In genomic region chr11:73404048-73404447, GRCh38 we compare ENCODE assay signal across 9 cellular contexts. TPM values are rescaled to one million over a fixed set of nuclear protein-coding genes. Genes with fewer than 3 reads are reported as not detected.
DNase-seq lines count a peak whose midpoint lies in the region; ATAC-seq and TF ChIP-seq lines count a peak whose summit lies in the region.
"Had no signal": no experiment of that assay in that cellular context is flagged by ENCODE, and none has a peak within 500 bp of the region (broad histone marks: within the 10 kb centered on the region; RNA-seq: fewer than 3 reads in every experiment).

No MANE protein-coding gene starts in this region.

- WGBS in sigmoid colon, 2 donors = 66 to 70% methylated on average over 4 of the region's 4 CpGs

- POLR2A ChIA-PET in CD8-positive, alpha-beta memory T cell (lab: Charles Lee) = no interaction called here

- H3K4me3 ChIP-seq in WI38 (ENCODE audit: low read depth, low read length) (no peak overlapping the region), sigmoid colon (no peak overlapping the region)
- H3K4me3 ChIP-seq in CD8-positive, alpha-beta memory T cell (ENCODE audit: low read length) = no peak overlapping the region
- H3K4me3 ChIP-seq: skin epidermis had no signal

- H3K27me3 ChIP-seq in sigmoid colon = no peaks in the 10 kb centered on the region
- H3K27me3 ChIP-seq in CD8-positive, alpha-beta memory T cell (ENCODE audit: insufficient read depth, low read length, poor library complexity, severe bottlenecking) = no peaks in the 10 kb centered on the region

- H3K27ac Mint-ChIP-seq in CD8-positive, alpha-beta memory T cell = peak overlapping the region in 1 of 8 donors; percentile 34

- intact Hi-C loops in left ventricle myocardium superior (cut with micrococcal nuclease) = loop anchor here (10.0 kb wide), 1 partner anchor 261 kb away; no protein-coding TSS in a partner anchor
- intact Hi-C loops in sigmoid colon (cut with DNase I) = no loop called here

- no peaks in the 10 kb centered on the region for H3K27me3 Mint-ChIP-seq in CD8-positive, alpha-beta memory T cell

- peaks cover 0 to 39% (median 10%) of the 10 kb centered on the region in 4 donors for H3K36me3 ChIP-seq in sigmoid colon
- H3K36me3 ChIP-seq in CD8-positive, alpha-beta memory T cell (ENCODE audit: insufficient read depth, low read length) = no peaks in the 10 kb centered on the region

- H3K36me3 Mint-ChIP-seq in CD8-positive, alpha-beta memory T cell = peaks cover 0 to 34% (median 5%) of the 10 kb centered on the region in 3 donors

- no peak overlapping the region for H3K27ac ChIP-seq in sigmoid colon
- H3K27ac ChIP-seq in CD8-positive, alpha-beta memory T cell (ENCODE audit: low read depth, low read length) = no peak overlapping the region
- H3K27ac ChIP-seq: skin epidermis had no signal

- no peaks in the 10 kb centered on the region for H3K9me3 ChIP-seq in sigmoid colon
- H3K9me3 ChIP-seq in CD8-positive, alpha-beta memory T cell (ENCODE audit: low read length) = no peaks in the 10 kb centered on the region

- ATAC-seq in left ventricle myocardium superior = peak; percentile 92

- H3K9me3 Mint-ChIP-seq in CD8-positive, alpha-beta memory T cell = no peaks in the 10 kb centered on the region

- peak; percentile 70 for TF ChIP-seq CTCF in WI38 (IDR thresholded peaks at IDR 0.05; ENCODE audit: low read depth, low read length)
- peak; percentile 13 to 56 (median 43) for TF ChIP-seq CTCF in sigmoid colon (IDR thresholded peaks at IDR 0.05)

- TF ChIP-seq EP300 in sigmoid colon (IDR thresholded peaks at IDR 0.05) = no peak

- H3K4me1 ChIP-seq in sigmoid colon = peaks cover 0 to 7% (median 0%) of the 10 kb centered on the region in 4 donors
- no peaks in the 10 kb centered on the region for H3K4me1 ChIP-seq in CD8-positive, alpha-beta memory T cell (ENCODE audit: insufficient read depth, low read length)

- no peak for TF ChIP-seq POLR2A in sigmoid colon (IDR thresholded peaks at IDR 0.05)

- CTCF ChIA-PET in CD8-positive, alpha-beta memory T cell (lab: Charles Lee) = no interaction called here

- no peaks in the 10 kb centered on the region for H3K4me1 Mint-ChIP-seq in CD8-positive, alpha-beta memory T cell

- H3K4me3 Mint-ChIP-seq in CD8-positive, alpha-beta memory T cell = no peak overlapping the region

- DNase-seq in DMS 273 (lab: John Stamatoyannopoulos, UW; ENCODE audit: unreplicated experiment) (peak; percentile 71), LHCN-M2 (ENCODE audit: low read depth) (peak; percentile 74), left ventricle myocardium superior (peak; percentile 81), sigmoid colon (peak; percentile 78), NCI-H187 treated with DMSO at 0.1 percent for 48 hours (lab: John Stamatoyannopoulos, UW) (no peak), NCI-H1048 (lab: John Stamatoyannopoulos, UW) (no peak)
- DNase-seq in CD8-positive, alpha-beta memory T cell = no peak

RNA-seq across cellular contexts. Expression of gene RELT, which starts 27.8 kb away (rescaled TPM):
- total RNA-seq in LHCN-M2 (2014; rRNA removed) (12.9 and 13.0 TPM in 2 replicates), left ventricle myocardium superior (1.8 TPM), sigmoid colon (1 to 10 TPM in 2 of 4 donors, under 1 TPM in 2; 0.28 to 1.8 (median 0.95) TPM)
- polyA plus RNA-seq in LHCN-M2 (2012) = 4.5 TPM
- 1 to 10 TPM in 2 of 3 donors, under 1 TPM in 1; 0.92 to 9.3 (median 1.2) TPM for polyA plus RNA-seq in sigmoid colon
- total RNA-seq in CD8-positive, alpha-beta memory T cell = 10 to 100 TPM; 23.4 TPM
- polyA plus RNA-seq in CD8-positive, alpha-beta memory T cell = 7.5 TPM

Comparison
In these comparisons a context has a peak if more than half of its experiments do, and no peak if none do; other contexts are left out.
1. DNase-seq: peak in DMS 273 (single experiment), LHCN-M2 (single experiment), left ventricle myocardium superior (single experiment) and sigmoid colon (single experiment); none in CD8-positive, alpha-beta memory T cell (0 of 5), NCI-H187 treated with DMSO at 0.1 percent for 48 hours (single experiment) and NCI-H1048 (single experiment).